ENCODE assay signal across 10 cellular contexts in the genomic region with DNA sequence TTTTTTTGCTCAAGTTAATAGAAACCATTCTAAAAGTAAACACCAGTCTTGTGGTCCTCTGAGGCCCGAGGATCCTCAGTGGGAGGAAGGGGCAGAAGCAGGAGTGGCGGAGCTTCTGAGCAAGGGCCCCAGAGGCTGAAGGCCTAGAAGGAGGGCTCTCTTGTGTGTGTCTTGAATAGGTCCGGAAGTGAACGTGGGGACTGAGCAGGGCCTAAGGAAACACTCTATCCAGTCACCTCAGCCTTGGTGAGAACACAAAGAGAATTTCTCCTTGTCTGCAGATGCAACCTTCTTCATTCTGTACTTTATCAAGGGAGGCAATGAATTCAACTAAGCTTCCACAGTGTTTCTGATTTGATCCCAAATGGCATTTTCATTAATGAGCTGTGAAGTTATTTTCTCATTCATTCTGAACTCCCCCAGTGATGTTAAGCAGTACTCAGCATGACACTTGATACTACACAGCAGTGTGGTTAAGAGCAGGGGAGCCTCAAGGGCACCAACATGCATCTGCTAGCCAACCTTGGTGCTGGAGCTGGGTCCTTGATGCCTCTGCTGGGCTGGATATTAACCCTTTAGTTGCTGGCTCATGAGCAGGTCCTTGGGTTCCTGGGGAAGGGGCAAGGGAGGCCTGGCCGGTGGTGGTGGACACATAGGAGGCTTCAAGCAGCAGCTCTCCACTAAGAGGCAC.
DNase-seq lines count a peak whose midpoint lies in the region; ATAC-seq and TF ChIP-seq lines count a peak whose summit lies in the region.
"Had no signal": no experiment of that assay in that cellular context is flagged by ENCODE, and none has a peak within 500 bp of the region (broad histone marks: within the 10 kb centered on the region; RNA-seq: fewer than 3 reads in every experiment).

No MANE protein-coding gene starts in this region.

- peak overlapping the region; percentile 56 for H2AFZ ChIP-seq in IMR-90 (replicated peaks; ENCODE audit: low read length, poor library complexity)

- BruUV-seq in Calu3 (replicated peaks; lab: Mats Ljungman, UMichigan), result no TSS peak
- BruUV-seq in IMR-90 (replicated peaks; lab: Mats Ljungman, UMichigan), result no TSS peak

- peak overlapping the region; percentile 23; the same call in 1 of the 2 replicates for H4K5ac ChIP-seq in IMR-90 (ENCODE audit: low read depth, low read length)

- TF ChIP-seq POLR2A in IMR-90 (IDR thresholded peaks at IDR 0.05; ENCODE audit: low read depth, low read length), result no peak

- H3K27me3 ChIP-seq in IMR-90 (ENCODE audit: control insufficient read depth, insufficient read depth, low read length), result no peaks in the 10 kb centered on the region
- H3K27me3 ChIP-seq: transverse colon had no signal

- CTCF ChIA-PET in Calu3 (lab: Charles Lee), result no interaction called here
- CTCF ChIA-PET in IMR-90 (lab: Yijun Ruan, JAX), result no interaction called here
- CTCF ChIA-PET in activated CD4-positive, alpha-beta T cell treated with anti-CD3 and anti-CD28 coated beads for 36 hours (lab: Charles Lee), result interaction anchor here (1.5 kb wide), 1 partner anchor 9 kb away, joined by 3 read pairs; no protein-coding TSS in a partner anchor

- no peaks in the 10 kb centered on the region for H3K9me3 Mint-ChIP-seq in Calu3 (ENCODE audit: low read depth, unreplicated experiment)
- no peaks in the 10 kb centered on the region for H3K9me3 Mint-ChIP-seq in T-helper 2 cell treated with Interferon-gamma antibody and Interleukin-4, amounts not matched to agents 5 μg/mL and 100 μg/mL, for 36 hours
- H3K9me3 Mint-ChIP-seq in activated CD4-positive, alpha-beta T cell treated with anti-CD3 and anti-CD28 coated beads for 36 hours (ENCODE audit: low read depth), result no peaks in the 10 kb centered on the region
- H3K9me3 Mint-ChIP-seq: IgD-negative memory B cell had no signal

- H3K9ac ChIP-seq in IMR-90 (ENCODE audit: low read depth, low read length), result no peak overlapping the region

- peak overlapping the region; percentile 60; the same call in 1 of the 2 replicates for H2AK5ac ChIP-seq in IMR-90 (ENCODE audit: low read depth, low read length)

- H2BK5ac ChIP-seq in IMR-90 (ENCODE audit: low read depth, low read length, poor library complexity, severe bottlenecking), result no peak overlapping the region

- ATAC-seq in IMR-90 (ENCODE audit: low read depth), result peak; percentile 49; the same call in 1 of the 2 replicates
- no peak for ATAC-seq in activated CD4-positive, alpha-beta T cell treated with anti-CD3 and anti-CD28 coated beads for 36 hours
- no peak for ATAC-seq in mucosa of descending colon
- no peak for ATAC-seq in HG02840 (IDR thresholded peaks at IDR 0.05; ENCODE audit: low FRiP score, unreplicated experiment)

- POLR2A ChIA-PET in IMR-90 (lab: Charles Lee; ENCODE audit: unreplicated experiment), result no interaction called here
- POLR2A ChIA-PET in activated CD4-positive, alpha-beta T cell treated with anti-CD3 and anti-CD28 coated beads for 36 hours (lab: Charles Lee), result no interaction called here

- DNase-seq in Calu3, result no peak
- DNase-seq in IMR-90, result no peak
- DNase-seq in T-helper 2 cell treated with Interferon-gamma antibody and Interleukin-4, amounts not matched to agents 5 μg/mL and 100 μg/mL, for 36 hours (ENCODE audit: low spot score), result no peak
- DNase-seq in NCI-H1105 treated with DMSO at 0.1 percent for 48 hours (lab: John Stamatoyannopoulos, UW), result no peak
- no peak for DNase-seq in activated CD4-positive, alpha-beta T cell treated with anti-CD3 and anti-CD28 coated beads for 36 hours
- DNase-seq in mucosa of descending colon, result no peak
- DNase-seq: transverse colon had no signal

- H3K9me3 ChIP-seq in IMR-90 (ENCODE audit: control insufficient read depth, insufficient read depth, low read length) (no peaks in the 10 kb centered on the region), mesodermal cell (ENCODE audit: control insufficient read depth, low read length) (no peaks in the 10 kb centered on the region), mucosa of descending colon (no peaks in the 10 kb centered on the region)
- H3K9me3 ChIP-seq: transverse colon had no signal

- 0 out of 2 replicates have a peak overlapping the region, but pooled peaks have one; percentile 40 for H2BK20ac ChIP-seq in IMR-90 (ENCODE audit: low read depth, low read length)

- 0 out of 2 replicates have a peak overlapping the region, but pooled peaks have one; percentile 29 for H3K18ac ChIP-seq in IMR-90 (ENCODE audit: low read depth, low read length)

- peak overlapping the region; percentile 18; the same call in 1 of the 2 replicates for H3K27ac ChIP-seq in IMR-90 (ENCODE audit: insufficient read depth, low read length)
- H3K27ac ChIP-seq in mesodermal cell (ENCODE audit: low read depth, low read length, severe bottlenecking), result peak overlapping the region; percentile 74
- H3K27ac ChIP-seq: transverse colon had no signal

- TF ChIP-seq RAD21 in IMR-90 (IDR thresholded peaks at IDR 0.05; ENCODE audit: low read length), result no peak

- H3K4me3 ChIP-seq in IMR-90 (ENCODE audit: insufficient read depth, low read depth, low read length) (no peak overlapping the region), mesodermal cell (ENCODE audit: extremely low read depth, insufficient read depth, low read length, poor library complexity, severe bottlenecking) (no peak overlapping the region), mucosa of descending colon (no peak overlapping the region)
- H3K4me3 ChIP-seq: transverse colon had no signal

- H3K27ac Mint-ChIP-seq in Calu3 (ENCODE audit: unreplicated experiment), result peak overlapping the region; percentile 30
- H3K27ac Mint-ChIP-seq in T-helper 2 cell treated with Interferon-gamma antibody and Interleukin-4, amounts not matched to agents 5 μg/mL and 100 μg/mL, for 36 hours, result peak overlapping the region; percentile 15
- H3K27ac Mint-ChIP-seq in activated CD4-positive, alpha-beta T cell treated with anti-CD3 and anti-CD28 coated beads for 36 hours, result no peak overlapping the region

- intact Hi-C loops in Calu3 (cut with micrococcal nuclease; ENCODE audit: unreplicated experiment) (loop anchor here (5.0 kb wide), 1 partner anchor 57 kb away; no protein-coding TSS in a partner anchor), IMR-90 (cut with micrococcal nuclease) (no loop called here), mucosa of descending colon (cut with DNase I, micrococcal nuclease) (no loop called here)
- intact Hi-C loops in activated CD4-positive, alpha-beta T cell treated with anti-CD3 and anti-CD28 coated beads for 36 hours (cut with DNase I, micrococcal nuclease), result no loop called here

- 0 out of 2 replicates have a peak, but pooled peaks cover 3% of the 10 kb centered on the region for H3K9me1 ChIP-seq in IMR-90 (ENCODE audit: insufficient read depth, low read length)

- H3K4me2 ChIP-seq in IMR-90 (ENCODE audit: low read depth, low read length), result no peak overlapping the region

- H4K8ac ChIP-seq in IMR-90 (ENCODE audit: low read depth in 2 of 2, low read length in 2 of 2), result peak overlapping the region in 1 of 2 experiments; percentile 41; a peak in 2 of 4 replicates

- no peak overlapping the region; the same call in 1 of the 2 replicates for H3K4ac ChIP-seq in IMR-90 (ENCODE audit: low read depth, low read length)

- H3K36me3 ChIP-seq in IMR-90 (ENCODE audit: control insufficient read depth, insufficient read depth, low read length), result no peaks in the 10 kb centered on the region
- H3K36me3 ChIP-seq in mesodermal cell (ENCODE audit: control insufficient read depth, insufficient read depth, low read length), result no peaks in the 10 kb centered on the region
- no peaks in the 10 kb centered on the region for H3K36me3 ChIP-seq in mucosa of descending colon (ENCODE audit: low read depth)
- H3K36me3 ChIP-seq: transverse colon had no signal

- H3K4me3 Mint-ChIP-seq in Calu3 (ENCODE audit: low read depth, unreplicated experiment), result no peak overlapping the region
- no peak overlapping the region for H3K4me3 Mint-ChIP-seq in T-helper 2 cell treated with Interferon-gamma antibody and Interleukin-4, amounts not matched to agents 5 μg/mL and 100 μg/mL, for 36 hours
- no peak overlapping the region for H3K4me3 Mint-ChIP-seq in activated CD4-positive, alpha-beta T cell treated with anti-CD3 and anti-CD28 coated beads for 36 hours

- peaks cover 48% of the 10 kb centered on the region for H3K4me1 Mint-ChIP-seq in Calu3 (ENCODE audit: low read depth, unreplicated experiment)
- H3K4me1 Mint-ChIP-seq in T-helper 2 cell treated with Interferon-gamma antibody and Interleukin-4, amounts not matched to agents 5 μg/mL and 100 μg/mL, for 36 hours (ENCODE audit: low read depth), result peaks cover 24% of the 10 kb centered on the region
- peaks cover 3% of the 10 kb centered on the region for H3K4me1 Mint-ChIP-seq in activated CD4-positive, alpha-beta T cell treated with anti-CD3 and anti-CD28 coated beads for 36 hours

- H3K56ac ChIP-seq in IMR-90 (ENCODE audit: extremely low read depth, insufficient read depth, low read length), result no peak overlapping the region

- H2BK120ac ChIP-seq in IMR-90 (ENCODE audit: low read depth, low read length), result peak overlapping the region; percentile 32; the same call in 1 of the 2 replicates

- in situ Hi-C loops in IMR-90 (cut with MboI; ENCODE audit: low sequenced_read_pairs), result no loop called here

- WGBS in IMR-90 (ENCODE audit: extremely low coverage in 2 of 2, insufficient read length in 1 of 2), 2 experiments, result no CpG with 5 or more reads among the region's 5 CpGs
- 41 to 70% methylated on average over 2 to 3 of the region's 5 CpGs for WGBS in mesodermal cell (ENCODE audit: insufficient coverage in 2 of 2), 2 experiments

- peak overlapping the region; percentile 25; the same call in 1 of the 2 replicates for H3K14ac ChIP-seq in IMR-90 (replicated peaks; ENCODE audit: low read depth, low read length)

- no peak overlapping the region for H3K23ac ChIP-seq in IMR-90 (ENCODE audit: low read depth, low read length)

- H3K27me3 Mint-ChIP-seq in Calu3 (ENCODE audit: unreplicated experiment), result no peaks in the 10 kb centered on the region
- H3K27me3 Mint-ChIP-seq in T-helper 2 cell treated with Interferon-gamma antibody and Interleukin-4, amounts not matched to agents 5 μg/mL and 100 μg/mL, for 36 hours (ENCODE audit: low read depth), result no peaks in the 10 kb centered on the region
- no peaks in the 10 kb centered on the region for H3K27me3 Mint-ChIP-seq in activated CD4-positive, alpha-beta T cell treated with anti-CD3 and anti-CD28 coated beads for 36 hours
- H3K27me3 Mint-ChIP-seq: IgD-negative memory B cell had no signal

- H3K36me3 Mint-ChIP-seq in Calu3 (ENCODE audit: insufficient read depth, unreplicated experiment), result peaks cover 29% of the 10 kb centered on the region
- H3K36me3 Mint-ChIP-seq in T-helper 2 cell treated with Interferon-gamma antibody and Interleukin-4, amounts not matched to agents 5 μg/mL and 100 μg/mL, for 36 hours (ENCODE audit: low read depth), result peaks cover 1% of the 10 kb centered on the region
- no peaks in the 10 kb centered on the region for H3K36me3 Mint-ChIP-seq in activated CD4-positive, alpha-beta T cell treated with anti-CD3 and anti-CD28 coated beads for 36 hours (ENCODE audit: low read depth)

- dilution Hi-C loops in IMR-90 (cut with HindIII; ENCODE audit: low sequenced_read_pairs, unreplicated experiment), result no loop called here

- H3K79me1 ChIP-seq in IMR-90 (ENCODE audit: low read depth in 1 of 2, low read length in 2 of 2), result no peaks in the 10 kb centered on the region

- 0 out of 2 replicates have a peak overlapping the region, but pooled peaks have one; percentile 3 for H4K91ac ChIP-seq in IMR-90 (ENCODE audit: insufficient read depth, low read depth, low read length)

- TF ChIP-seq CTCF in Calu3 (IDR thresholded peaks at IDR 0.05; ENCODE audit: unreplicated experiment), result no peak
- TF ChIP-seq CTCF in IMR-90 (conservative IDR thresholded peaks at IDR 0.05; ENCODE audit: low read depth, low read length), result no peak
- TF ChIP-seq CTCF in mucosa of descending colon (IDR thresholded peaks at IDR 0.05), result no peak

- H3K4me1 ChIP-seq in IMR-90 (ENCODE audit: control insufficient read depth, insufficient read depth, low read length) (peaks cover 3% of the 10 kb centered on the region), mesodermal cell (ENCODE audit: control insufficient read depth, insufficient read depth, low read length, poor library complexity, severe bottlenecking) (peaks cover 14% of the 10 kb centered on the region), mucosa of descending colon (ENCODE audit: low read depth) (no peaks in the 10 kb centered on the region)
- H3K4me1 ChIP-seq: transverse colon had no signal

- H2BK15ac ChIP-seq in IMR-90 (ENCODE audit: low read depth, low read length), result peak overlapping the region; percentile 31; the same call in 1 of the 3 replicates

- no peak overlapping the region for H2AK9ac ChIP-seq in IMR-90 (replicated peaks; ENCODE audit: low read depth, low read length, poor library complexity)

- no peaks in the 10 kb centered on the region for H4K20me1 ChIP-seq in IMR-90 (ENCODE audit: insufficient read depth, low read length)
